In genomic region chr2:12731701-12732280, GRCh38 we compare ENCODE assay signal across 1 cellular context.
TF ChIP-seq lines count a peak whose summit lies in the region.

No MANE protein-coding gene starts in this region.

TF ChIP-seq in K562, 482 proteins besides CTCF, POLR2A, EP300 and RAD21:
- TF ChIP-seq SPI1 (IDR thresholded peaks at IDR 0.05; ENCODE audit: borderline replicate concordance, low read depth, low read length): peak; percentile 60; the same call in 1 of the 2 replicates
- no peak for TF ChIP-seq MTA2 (IDR thresholded peaks at IDR 0.05; ENCODE audit: low read depth)
- no peak for TF ChIP-seq SMARCE1 (IDR thresholded peaks at IDR 0.05)
- TF ChIP-seq, protein P1, sequence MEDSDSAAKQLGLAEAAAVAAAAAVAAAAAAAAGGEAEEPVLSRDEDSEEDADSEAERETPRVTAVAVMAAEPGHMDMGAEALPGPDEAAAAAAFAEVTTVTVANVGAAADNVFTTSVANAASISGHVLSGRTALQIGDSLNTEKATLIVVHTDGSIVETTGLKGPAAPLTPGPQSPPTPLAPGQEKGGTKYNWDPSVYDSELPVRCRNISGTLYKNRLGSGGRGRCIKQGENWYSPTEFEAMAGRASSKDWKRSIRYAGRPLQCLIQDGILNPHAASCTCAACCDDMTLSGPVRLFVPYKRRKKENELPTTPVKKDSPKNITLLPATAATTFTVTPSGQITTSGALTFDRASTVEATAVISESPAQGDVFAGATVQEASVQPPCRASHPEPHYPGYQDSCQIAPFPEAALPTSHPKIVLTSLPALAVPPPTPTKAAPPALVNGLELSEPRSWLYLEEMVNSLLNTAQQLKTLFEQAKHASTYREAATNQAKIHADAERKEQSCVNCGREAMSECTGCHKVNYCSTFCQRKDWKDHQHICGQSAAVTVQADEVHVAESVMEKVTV (CRISPR knock-in tag; IDR thresholded peaks at IDR 0.05): no peak
- peak; percentile 54 for TF ChIP-seq RFX1 (IDR thresholded peaks at IDR 0.05)
